In the genomic region with DNA sequence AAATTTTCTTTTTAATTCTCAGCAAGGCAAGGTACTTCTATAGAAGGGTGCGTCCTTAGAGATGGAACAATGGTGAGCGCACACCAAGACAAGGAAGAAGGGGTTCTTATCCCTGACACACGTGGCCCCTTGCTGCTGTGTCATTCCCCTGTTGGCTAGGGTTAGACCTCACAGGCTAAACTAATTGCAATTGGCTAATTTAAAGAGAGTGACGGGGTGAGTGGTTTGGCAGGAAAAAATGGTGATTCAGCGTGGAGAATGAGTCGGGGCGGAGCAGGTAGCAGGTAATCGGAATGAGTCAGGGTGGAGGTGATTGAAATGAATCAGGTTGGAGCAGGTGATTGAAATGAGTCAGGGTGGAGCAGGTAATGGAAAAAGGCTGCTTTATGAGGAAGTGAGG, we compare ENCODE assay signal across 1 cellular context.
TF ChIP-seq lines count a peak whose summit lies in the region.

No MANE protein-coding gene starts in this region.

TF ChIP-seq in HepG2, 621 proteins besides CTCF, POLR2A, EP300 and RAD21 (continued from another document):
- TF ChIP-seq ZNF609 (CRISPR knock-in tag; IDR thresholded peaks at IDR 0.05; ENCODE audit: borderline replicate concordance) (no peak), ZEB1 (IDR thresholded peaks at IDR 0.05; ENCODE audit: insufficient replicate concordance, low read depth) (peak; percentile 44), MXD4 (CRISPR knock-in tag; IDR thresholded peaks at IDR 0.05) (no peak), SALL2 (CRISPR knock-in tag; IDR thresholded peaks at IDR 0.05) (no peak), JARID2 (CRISPR knock-in tag; IDR thresholded peaks at IDR 0.05; ENCODE audit: insufficient replicate concordance) (no peak), RFX3 (CRISPR knock-in tag; IDR thresholded peaks at IDR 0.05) (no peak), HIVEP1 (CRISPR knock-in tag; IDR thresholded peaks at IDR 0.05) (0 out of 2 replicates have a peak, but pooled peaks have one; percentile 47), ZNF670 (CRISPR knock-in tag; IDR thresholded peaks at IDR 0.05; ENCODE audit: borderline replicate concordance) (no peak)
- TF ChIP-seq, protein P1, sequence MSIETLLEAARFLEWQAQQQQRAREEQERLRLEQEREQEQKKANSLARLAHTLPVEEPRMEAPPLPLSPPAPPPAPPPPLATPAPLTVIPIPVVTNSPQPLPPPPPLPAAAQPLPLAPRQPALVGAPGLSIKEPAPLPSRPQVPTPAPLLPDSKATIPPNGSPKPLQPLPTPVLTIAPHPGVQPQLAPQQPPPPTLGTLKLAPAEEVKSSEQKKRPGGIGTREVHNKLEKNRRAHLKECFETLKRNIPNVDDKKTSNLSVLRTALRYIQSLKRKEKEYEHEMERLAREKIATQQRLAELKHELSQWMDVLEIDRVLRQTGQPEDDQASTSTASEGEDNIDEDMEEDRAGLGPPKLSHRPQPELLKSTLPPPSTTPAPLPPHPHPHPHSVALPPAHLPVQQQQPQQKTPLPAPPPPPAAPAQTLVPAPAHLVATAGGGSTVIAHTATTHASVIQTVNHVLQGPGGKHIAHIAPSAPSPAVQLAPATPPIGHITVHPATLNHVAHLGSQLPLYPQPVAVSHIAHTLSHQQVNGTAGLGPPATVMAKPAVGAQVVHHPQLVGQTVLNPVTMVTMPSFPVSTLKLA (IDR thresholded peaks at IDR 0.05): no peak
- TF ChIP-seq, protein P2, sequence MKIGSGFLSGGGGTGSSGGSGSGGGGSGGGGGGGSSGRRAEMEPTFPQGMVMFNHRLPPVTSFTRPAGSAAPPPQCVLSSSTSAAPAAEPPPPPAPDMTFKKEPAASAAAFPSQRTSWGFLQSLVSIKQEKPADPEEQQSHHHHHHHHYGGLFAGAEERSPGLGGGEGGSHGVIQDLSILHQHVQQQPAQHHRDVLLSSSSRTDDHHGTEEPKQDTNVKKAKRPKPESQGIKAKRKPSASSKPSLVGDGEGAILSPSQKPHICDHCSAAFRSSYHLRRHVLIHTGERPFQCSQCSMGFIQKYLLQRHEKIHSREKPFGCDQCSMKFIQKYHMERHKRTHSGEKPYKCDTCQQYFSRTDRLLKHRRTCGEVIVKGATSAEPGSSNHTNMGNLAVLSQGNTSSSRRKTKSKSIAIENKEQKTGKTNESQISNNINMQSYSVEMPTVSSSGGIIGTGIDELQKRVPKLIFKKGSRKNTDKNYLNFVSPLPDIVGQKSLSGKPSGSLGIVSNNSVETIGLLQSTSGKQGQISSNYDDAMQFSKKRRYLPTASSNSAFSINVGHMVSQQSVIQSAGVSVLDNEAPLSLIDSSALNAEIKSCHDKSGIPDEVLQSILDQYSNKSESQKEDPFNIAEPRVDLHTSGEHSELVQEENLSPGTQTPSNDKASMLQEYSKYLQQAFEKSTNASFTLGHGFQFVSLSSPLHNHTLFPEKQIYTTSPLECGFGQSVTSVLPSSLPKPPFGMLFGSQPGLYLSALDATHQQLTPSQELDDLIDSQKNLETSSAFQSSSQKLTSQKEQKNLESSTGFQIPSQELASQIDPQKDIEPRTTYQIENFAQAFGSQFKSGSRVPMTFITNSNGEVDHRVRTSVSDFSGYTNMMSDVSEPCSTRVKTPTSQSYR (CRISPR knock-in tag; IDR thresholded peaks at IDR 0.05; ENCODE audit: borderline replicate concordance): no peak
